Comparison of ENCODE assay signal across 8 cellular contexts in the genomic region with DNA sequence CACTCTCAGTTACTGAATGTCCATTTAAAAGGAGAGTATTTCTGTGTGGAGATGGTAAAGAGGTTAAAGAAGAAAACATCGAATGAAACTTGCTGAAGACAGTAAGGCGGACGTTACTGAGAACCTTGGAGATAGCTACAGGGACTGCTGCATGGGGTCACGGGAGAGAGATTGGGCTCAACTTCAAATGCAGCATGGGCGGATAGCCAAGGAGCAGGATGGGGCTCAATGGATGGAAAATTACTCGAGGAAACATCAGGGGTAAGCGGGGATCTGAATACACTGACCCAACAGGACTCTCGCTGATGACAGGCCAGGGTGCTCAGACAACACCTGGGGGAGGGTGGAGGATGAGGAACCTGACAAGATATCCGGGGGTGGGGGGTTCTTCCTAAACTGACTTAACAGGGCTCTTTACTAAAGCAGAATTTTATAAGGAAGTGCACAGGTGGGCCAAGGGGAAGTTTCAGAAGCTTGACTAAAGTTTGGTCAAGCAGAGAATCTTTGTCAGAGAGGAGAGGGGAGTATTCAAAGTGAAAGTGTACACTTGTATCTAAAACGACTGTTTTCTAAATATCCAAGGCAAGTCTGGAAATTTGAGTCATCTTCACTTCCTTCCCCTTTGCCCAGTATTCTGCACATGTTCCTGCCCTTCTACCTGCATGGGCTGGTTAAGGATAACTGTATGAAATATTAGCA. TPM values are rescaled to one million over a fixed set of nuclear protein-coding genes. Genes with fewer than 3 reads are reported as not detected.
DNase-seq lines count a peak whose midpoint lies in the region; ATAC-seq and TF ChIP-seq lines count a peak whose summit lies in the region.

No MANE protein-coding gene starts in this region.

- intact Hi-C loops in mammary epithelial cell (cut with micrococcal nuclease) = loop anchor here (5.0 to 10.0 kb wide), 2 partner anchors 69 to 516 kb away; no protein-coding TSS in a partner anchor

- H2AFZ ChIP-seq in mammary epithelial cell (ENCODE audit: low read depth, low read length) = peak overlapping the region; percentile 65

- CTCF ChIA-PET in mammary epithelial cell (lab: Charles Lee; ENCODE audit: low non-redundant PET) = no interaction called here

- DNase-seq in GM06990 (ENCODE audit: extremely low read depth, insufficient read length) (peak; percentile 54), mammary epithelial cell (peak; percentile 49), NCI-H524 treated with DMSO at 0.1 percent for 48 hours (lab: John Stamatoyannopoulos, UW) (no peak), NCI-H82 (lab: John Stamatoyannopoulos, UW) (no peak), DMS153 (lab: John Stamatoyannopoulos, UW) (no peak)

- H3K36me3 ChIP-seq in GM06990 (ENCODE audit: control insufficient read depth, insufficient read depth, low read length) (no peaks in the 10 kb centered on the region), mammary epithelial cell (ENCODE audit: insufficient read depth, low read length) (no peaks in the 10 kb centered on the region), urinary bladder (ENCODE audit: insufficient read depth) (no peaks in the 10 kb centered on the region)

- 53% methylated on average over 9 of the region's 10 CpGs for WGBS in mammary epithelial cell (ENCODE audit: low coverage, missing lambda C conversion rate)
- 74% methylated on average over 10 of the region's 10 CpGs for WGBS in urinary bladder

- peak overlapping the region; percentile 54 for H3K4me2 ChIP-seq in mammary epithelial cell (ENCODE audit: insufficient read depth, low read depth, low read length)

- in situ Hi-C loops in mammary epithelial cell (cut with MboI; ENCODE audit: low sequenced_read_pairs in 2 of 2) = loop anchor here (5.0 to 10.0 kb wide), 4 partner anchors 106 to 546 kb away; partner anchors contain the start of gene REPS1 (in 2 of the 2)

- no peak overlapping the region for H3K4me3 ChIP-seq in GM06990 (replicated peaks; ENCODE audit: low read depth, low read length)
- no peak overlapping the region for H3K4me3 ChIP-seq in mammary epithelial cell (replicated peaks in 1 of 3; ENCODE audit: insufficient read depth in 1 of 3, low read depth in 2 of 3, low read length in 3 of 3)
- H3K4me3 ChIP-seq in urinary bladder (ENCODE audit: low read depth, low read length) = no peak overlapping the region

- ATAC-seq in GM19463 (IDR thresholded peaks at IDR 0.05; ENCODE audit: unreplicated experiment) = peak; percentile 81
- ATAC-seq in HG03432 (IDR thresholded peaks at IDR 0.05; ENCODE audit: unreplicated experiment) = peak; percentile 82

- no peaks in the 10 kb centered on the region for H3K79me2 ChIP-seq in mammary epithelial cell (ENCODE audit: insufficient read depth, low read length)

- dilution Hi-C loops in mammary epithelial cell (cut with HindIII; ENCODE audit: low sequenced_read_pairs) = no loop called here

- TF ChIP-seq CTCF in GM06990 (IDR thresholded peaks at IDR 0.05; ENCODE audit: insufficient read depth, low read length, poor library complexity, severe bottlenecking) = no peak
- TF ChIP-seq CTCF in mammary epithelial cell (conservative IDR thresholded peaks at IDR 0.05 in 1 of 2, IDR thresholded peaks at IDR 0.05 in 1 of 2; ENCODE audit: extremely low read depth in 1 of 2, insufficient read depth in 1 of 2, low read depth in 1 of 2, low read length in 2 of 2) = no peak

- peak overlapping the region; percentile 83 for H3K9ac ChIP-seq in mammary epithelial cell (ENCODE audit: insufficient read depth, low read length)

- H3K27ac ChIP-seq in mammary epithelial cell (ENCODE audit: insufficient read depth, low read depth, low read length) (peak overlapping the region; percentile 98), urinary bladder (ENCODE audit: low read depth) (peak overlapping the region; percentile 79)

- peaks cover 52% of the 10 kb centered on the region for H3K4me1 ChIP-seq in mammary epithelial cell (ENCODE audit: insufficient read depth, low read length)
- H3K4me1 ChIP-seq in urinary bladder (ENCODE audit: insufficient read depth) = no peaks in the 10 kb centered on the region

- BruUV-seq in mammary epithelial cell (replicated peaks; lab: Mats Ljungman, UMichigan) = no TSS peak

- H4K20me1 ChIP-seq in mammary epithelial cell (ENCODE audit: insufficient read depth, low read length) = no peaks in the 10 kb centered on the region

- H3K27me3 ChIP-seq in GM06990 (replicated peaks; ENCODE audit: control insufficient read depth, insufficient read depth, low read length) = no peaks in the 10 kb centered on the region
- H3K27me3 ChIP-seq in mammary epithelial cell (ENCODE audit: insufficient read depth, low read length) = no peaks in the 10 kb centered on the region

- H3K9me3 ChIP-seq in mammary epithelial cell (replicated peaks; ENCODE audit: insufficient read depth, low read length) = no peaks in the 10 kb centered on the region

RNA-seq across cellular contexts. Expression of gene ECT2L, which starts 22.8 kb away (rescaled TPM):
- total RNA-seq in mammary epithelial cell = under 1 TPM in 1 of 2 donors, not detected in 1; under 0.01 TPM
- not detected for polyA plus RNA-seq in mammary epithelial cell
- not detected for polyA minus RNA-seq in mammary epithelial cell
- total RNA-seq in urinary bladder = 0.21 TPM
- 0.05 TPM for polyA plus RNA-seq in urinary bladder

RNA-seq across cellular contexts. Expression of gene CCDC28A, which starts 45.1 kb away (rescaled TPM):
- total RNA-seq in mammary epithelial cell (10 to 100 TPM in 1 of 2 donors, 1 to 10 TPM in 1; 7.3 to 10.3 TPM), urinary bladder (18.3 TPM)
- polyA plus RNA-seq in mammary epithelial cell (6.4 TPM), urinary bladder (23.3 TPM)
- 1.2 TPM for polyA minus RNA-seq in mammary epithelial cell

Comparison
In these comparisons a context has a peak if more than half of its experiments do, and no peak if none do; other contexts are left out.
1. DNase-seq: peak in GM06990 (single experiment) and mammary epithelial cell (single experiment); none in NCI-H524 treated with DMSO at 0.1 percent for 48 hours (single experiment), NCI-H82 (single experiment) and DMS153 (single experiment).